ENCODE assay signal across 9 cellular contexts in the genomic region with DNA sequence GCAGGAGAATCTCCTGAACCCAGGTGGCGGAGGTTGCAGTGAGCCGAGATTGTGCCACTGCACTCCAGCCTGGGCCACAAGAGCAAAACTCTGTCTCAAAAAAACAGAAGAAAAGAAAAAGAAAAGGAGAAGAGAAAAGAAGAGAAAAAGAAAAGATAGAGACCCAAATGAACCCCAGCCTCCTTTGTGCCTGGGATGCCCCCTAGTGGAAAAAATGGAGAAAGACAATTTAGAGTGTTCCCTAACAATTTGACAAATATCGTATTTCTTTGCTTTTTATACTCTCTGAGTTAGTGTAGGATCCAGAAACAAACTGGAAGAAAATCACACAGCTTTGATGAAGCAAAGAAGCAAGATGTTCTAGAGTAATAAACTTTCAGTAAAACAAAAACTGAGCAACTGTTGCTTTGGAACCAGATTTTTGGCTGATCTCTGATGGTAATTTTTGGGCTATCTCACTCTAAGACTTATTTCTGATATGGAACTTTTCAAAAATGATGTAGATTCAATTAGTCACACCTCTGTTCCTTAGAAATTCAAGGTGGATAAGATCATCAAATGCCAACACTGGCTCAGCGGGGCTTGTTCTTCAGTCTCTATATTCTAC. TPM values are rescaled to one million over a fixed set of nuclear protein-coding genes. Genes with fewer than 3 reads are reported as not detected.
DNase-seq lines count a peak whose midpoint lies in the region; TF ChIP-seq lines count a peak whose summit lies in the region.
"Had no signal": no experiment of that assay in that cellular context is flagged by ENCODE, and none has a peak within 500 bp of the region (broad histone marks: within the 10 kb centered on the region; RNA-seq: fewer than 3 reads in every experiment).

No MANE protein-coding gene starts in this region.

- no peaks in the 10 kb centered on the region for H3K27me3 ChIP-seq in testis
- no peaks in the 10 kb centered on the region for H3K27me3 ChIP-seq in effector memory CD4-positive, alpha-beta T cell (replicated peaks; ENCODE audit: control insufficient read depth, insufficient read depth, low read length, poor library complexity, severe bottlenecking)

- no peak overlapping the region for H3K4me3 ChIP-seq in epithelial cell of esophagus (ENCODE audit: low read length)
- H3K4me3 ChIP-seq in testis, result no peak overlapping the region
- H3K4me3 ChIP-seq in effector memory CD4-positive, alpha-beta T cell (ENCODE audit: insufficient read depth, low read depth, low read length, poor library complexity, severe bottlenecking), result no peak overlapping the region
- H3K4me3 ChIP-seq: skin epidermis had no signal

- H3K27ac ChIP-seq in testis, result no peak overlapping the region
- H3K27ac ChIP-seq in effector memory CD4-positive, alpha-beta T cell (ENCODE audit: insufficient read depth, low read length, poor library complexity, severe bottlenecking), result no peak overlapping the region
- H3K27ac ChIP-seq: skin epidermis had no signal

- TF ChIP-seq POLR2A in testis (IDR thresholded peaks at IDR 0.05), result no peak

- TF ChIP-seq CTCF in epithelial cell of esophagus (IDR thresholded peaks at IDR 0.05; ENCODE audit: insufficient read depth, low read depth, low read length, missing control alignments), result peak; percentile 60
- TF ChIP-seq CTCF in testis (IDR thresholded peaks at IDR 0.05), result peak in 2 of 3 experiments; percentile 51 to 65

- intact Hi-C loops in testis (cut with DNase I; ENCODE audit: low total_unique reads), result no loop called here

- whole genome bisulfite sequencing in testis, 2 donors, result 51 to 62% methylated on average over 4 of the region's 4 CpGs

- H3K36me3 ChIP-seq in testis (ENCODE audit: low read depth, missing control alignments), result no peaks in the 10 kb centered on the region
- no peaks in the 10 kb centered on the region for H3K36me3 ChIP-seq in effector memory CD4-positive, alpha-beta T cell (ENCODE audit: control insufficient read depth, insufficient read depth, low read length)

- H3K4me1 ChIP-seq in testis, result no peaks in the 10 kb centered on the region
- H3K4me1 ChIP-seq in effector memory CD4-positive, alpha-beta T cell (ENCODE audit: control insufficient read depth, insufficient read depth, low read length, poor library complexity, severe bottlenecking), result no peaks in the 10 kb centered on the region

- DNase-seq in NCI-H446 (lab: John Stamatoyannopoulos, UW) (peak; percentile 13 to 37), NCI-H446 treated with DMSO at 0.1 percent for 48 hours (lab: John Stamatoyannopoulos, UW) (no peak), NCI-H2227 (lab: John Stamatoyannopoulos, UW; ENCODE audit: unreplicated experiment) (peak; percentile 11), epithelial cell of esophagus (ENCODE audit: low read depth) (peak; percentile 15), testis (no peak), SK-N-DZ (ENCODE audit: low spot score) (no peak)
- no peak for DNase-seq in effector memory CD4-positive, alpha-beta T cell
- DNase-seq in stimulated activated CD8-positive, alpha-beta memory T cell treated with anti-CD3 and anti-CD28 coated beads, Interleukin-4, amount 100 ng/mL, for 48 hours, result no peak

- H3K9me3 ChIP-seq in testis, result no peaks in the 10 kb centered on the region
- no peaks in the 10 kb centered on the region for H3K9me3 ChIP-seq in effector memory CD4-positive, alpha-beta T cell (ENCODE audit: control insufficient read depth, low read length)

RNA-seq across cellular contexts. Expression of a gene that starts 18.6 kb away (rescaled TPM):
- 10 to 100 TPM; 42.6 to 48.5 TPM for total RNA-seq in testis
- 72.5 TPM for polyA plus RNA-seq in testis (ENCODE audit: insufficient read depth, low read depth, low replicate concordance)
- 32.5 and 37.6 TPM in 2 replicates for polyA plus RNA-seq in SK-N-DZ (2014; cell fraction: cytosol; rRNA removed)
- 31.4 and 38.1 TPM in 2 replicates for polyA plus RNA-seq in SK-N-DZ (2014; cell fraction: nucleus; rRNA removed)

RNA-seq across cellular contexts. Expression of a gene that starts 55.7 kb away (rescaled TPM):
- under 1 TPM in 1 of 2 donors, not detected in 1; 0.31 TPM for total RNA-seq in testis
- polyA plus RNA-seq in testis (ENCODE audit: insufficient read depth, low read depth, low replicate concordance), result 0.47 TPM
- polyA plus RNA-seq in SK-N-DZ (2014; cell fraction: cytosol; rRNA removed), result 0.15 and 0.37 TPM in 2 replicates
- polyA plus RNA-seq in SK-N-DZ (2014; cell fraction: nucleus; rRNA removed), result 0.07 TPM in 1 of 2 replicates, not detected in the other

Comparison
In these comparisons a context has a peak if more than half of its experiments do, and no peak if none do; other contexts are left out.
1. DNase-seq: peak in NCI-H446 (2 of 2), NCI-H2227 (single experiment) and epithelial cell of esophagus (single experiment); none in NCI-H446 treated with DMSO at 0.1 percent for 48 hours (single experiment), testis (single experiment), effector memory CD4-positive, alpha-beta T cell (0 of 3), stimulated activated CD8-positive, alpha-beta memory T cell treated with anti-CD3 and anti-CD28 coated beads, Interleukin-4, amount 100 ng/mL, for 48 hours (single experiment) and SK-N-DZ (single experiment).